1 cellular context compared by ENCODE assay signal in the genomic region with DNA sequence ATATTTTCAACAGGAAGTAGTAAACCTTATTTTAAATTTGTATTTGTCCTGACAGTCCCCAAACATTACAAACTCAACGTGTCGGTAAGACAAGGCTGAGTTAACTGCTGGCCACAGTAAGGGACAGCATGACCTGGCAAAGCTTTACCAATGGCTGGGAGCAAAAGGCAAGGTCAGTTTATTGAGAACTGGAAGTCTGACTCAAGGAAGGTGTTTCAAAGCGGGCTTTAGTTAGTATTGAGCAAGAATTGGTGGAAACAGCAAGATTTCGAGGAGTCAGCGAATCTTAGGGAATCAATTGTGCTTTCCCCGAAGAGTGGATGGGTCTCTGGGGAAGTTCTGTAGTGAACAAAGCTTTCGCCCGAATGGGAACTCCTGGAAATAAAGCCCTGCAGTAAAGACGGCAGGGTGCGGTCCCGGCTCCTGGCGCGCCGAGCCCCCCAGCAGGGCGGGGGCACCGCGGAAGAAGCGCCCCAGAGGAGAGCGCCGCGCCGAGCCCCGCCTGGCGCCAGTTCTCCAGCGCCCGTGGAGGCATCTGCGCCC.
TF ChIP-seq lines count a peak whose summit lies in the region.

No MANE protein-coding gene starts in this region.

TF ChIP-seq in K562, 482 proteins besides CTCF, POLR2A, EP300 and RAD21 (continued from another document and continues in another):
- TF ChIP-seq, protein P1, sequence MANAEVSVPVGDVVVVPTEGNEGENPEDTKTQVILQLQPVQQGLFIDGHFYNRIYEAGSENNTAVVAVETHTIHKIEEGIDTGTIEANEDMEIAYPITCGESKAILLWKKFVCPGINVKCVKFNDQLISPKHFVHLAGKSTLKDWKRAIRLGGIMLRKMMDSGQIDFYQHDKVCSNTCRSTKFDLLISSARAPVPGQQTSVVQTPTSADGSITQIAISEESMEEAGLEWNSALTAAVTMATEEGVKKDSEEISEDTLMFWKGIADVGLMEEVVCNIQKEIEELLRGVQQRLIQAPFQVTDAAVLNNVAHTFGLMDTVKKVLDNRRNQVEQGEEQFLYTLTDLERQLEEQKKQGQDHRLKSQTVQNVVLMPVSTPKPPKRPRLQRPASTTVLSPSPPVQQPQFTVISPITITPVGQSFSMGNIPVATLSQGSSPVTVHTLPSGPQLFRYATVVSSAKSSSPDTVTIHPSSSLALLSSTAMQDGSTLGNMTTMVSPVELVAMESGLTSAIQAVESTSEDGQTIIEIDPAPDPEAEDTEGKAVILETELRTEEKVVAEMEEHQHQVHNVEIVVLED (CRISPR knock-in tag; IDR thresholded peaks at IDR 0.05) = no peak
- TF ChIP-seq, protein P2, sequence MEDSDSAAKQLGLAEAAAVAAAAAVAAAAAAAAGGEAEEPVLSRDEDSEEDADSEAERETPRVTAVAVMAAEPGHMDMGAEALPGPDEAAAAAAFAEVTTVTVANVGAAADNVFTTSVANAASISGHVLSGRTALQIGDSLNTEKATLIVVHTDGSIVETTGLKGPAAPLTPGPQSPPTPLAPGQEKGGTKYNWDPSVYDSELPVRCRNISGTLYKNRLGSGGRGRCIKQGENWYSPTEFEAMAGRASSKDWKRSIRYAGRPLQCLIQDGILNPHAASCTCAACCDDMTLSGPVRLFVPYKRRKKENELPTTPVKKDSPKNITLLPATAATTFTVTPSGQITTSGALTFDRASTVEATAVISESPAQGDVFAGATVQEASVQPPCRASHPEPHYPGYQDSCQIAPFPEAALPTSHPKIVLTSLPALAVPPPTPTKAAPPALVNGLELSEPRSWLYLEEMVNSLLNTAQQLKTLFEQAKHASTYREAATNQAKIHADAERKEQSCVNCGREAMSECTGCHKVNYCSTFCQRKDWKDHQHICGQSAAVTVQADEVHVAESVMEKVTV (CRISPR knock-in tag; IDR thresholded peaks at IDR 0.05) = no peak
- peak; percentile 59 for TF ChIP-seq CHD1 (IDR thresholded peaks at IDR 0.05; ENCODE audit: low read length)
- TF ChIP-seq, protein P3, sequence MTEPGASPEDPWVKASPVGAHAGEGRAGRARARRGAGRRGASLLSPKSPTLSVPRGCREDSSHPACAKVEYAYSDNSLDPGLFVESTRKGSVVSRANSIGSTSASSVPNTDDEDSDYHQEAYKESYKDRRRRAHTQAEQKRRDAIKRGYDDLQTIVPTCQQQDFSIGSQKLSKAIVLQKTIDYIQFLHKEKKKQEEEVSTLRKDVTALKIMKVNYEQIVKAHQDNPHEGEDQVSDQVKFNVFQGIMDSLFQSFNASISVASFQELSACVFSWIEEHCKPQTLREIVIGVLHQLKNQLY (CRISPR knock-in tag; conservative IDR thresholded peaks at IDR 0.05) = no peak
- TF ChIP-seq HNRNPH1 (optimal IDR thresholded peaks at IDR 0.05; ENCODE audit: low read depth, low read length) = no peak
- TF ChIP-seq HDAC3 (IDR thresholded peaks at IDR 0.05; ENCODE audit: borderline replicate concordance, partially characterized antibody) = no peak
- no peak for TF ChIP-seq CAMTA2 (CRISPR knock-in tag; conservative IDR thresholded peaks at IDR 0.05)
- no peak for TF ChIP-seq GABPB1 (CRISPR knock-in tag; IDR thresholded peaks at IDR 0.05)
- no peak for TF ChIP-seq TEAD1 (CRISPR knock-in tag; IDR thresholded peaks at IDR 0.05)
- no peak for TF ChIP-seq SMAD2 (IDR thresholded peaks at IDR 0.05; ENCODE audit: low read depth, low read length)
- TF ChIP-seq EZH2 (IDR thresholded peaks at IDR 0.05; ENCODE audit: borderline replicate concordance, low read depth, low read length) = no peak
- TF ChIP-seq SMARCC2 (IDR thresholded peaks at IDR 0.05; ENCODE audit: low read depth) = 0 out of 2 replicates have a peak, but pooled peaks have one; percentile 15
- no peak for TF ChIP-seq BHLHE40 (IDR thresholded peaks at IDR 0.05; ENCODE audit: low read length)
- TF ChIP-seq ZNF717 (CRISPR knock-in tag; IDR thresholded peaks at IDR 0.05) = no peak
- no peak for TF ChIP-seq ZNF445 (CRISPR knock-in tag; IDR thresholded peaks at IDR 0.05; ENCODE audit: low read depth)
- no peak for TF ChIP-seq PRMT5 (CRISPR knock-in tag; IDR thresholded peaks at IDR 0.05)
- no peak for TF ChIP-seq CREM (IDR thresholded peaks at IDR 0.05; ENCODE audit: low read depth)
- no peak for TF ChIP-seq ZNF347 (CRISPR knock-in tag; IDR thresholded peaks at IDR 0.05; ENCODE audit: low read depth)
- TF ChIP-seq, protein P4, sequence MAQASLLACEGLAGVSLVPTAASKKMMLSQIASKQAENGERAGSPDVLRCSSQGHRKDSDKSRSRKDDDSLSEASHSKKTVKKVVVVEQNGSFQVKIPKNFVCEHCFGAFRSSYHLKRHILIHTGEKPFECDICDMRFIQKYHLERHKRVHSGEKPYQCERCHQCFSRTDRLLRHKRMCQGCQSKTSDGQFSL (CRISPR knock-in tag; IDR thresholded peaks at IDR 0.05) = no peak
- TF ChIP-seq, protein P4 (tag; IDR thresholded peaks at IDR 0.05) = no peak
- no peak for TF ChIP-seq ELF2 (CRISPR knock-in tag; IDR thresholded peaks at IDR 0.05)
- TF ChIP-seq, protein P5, sequence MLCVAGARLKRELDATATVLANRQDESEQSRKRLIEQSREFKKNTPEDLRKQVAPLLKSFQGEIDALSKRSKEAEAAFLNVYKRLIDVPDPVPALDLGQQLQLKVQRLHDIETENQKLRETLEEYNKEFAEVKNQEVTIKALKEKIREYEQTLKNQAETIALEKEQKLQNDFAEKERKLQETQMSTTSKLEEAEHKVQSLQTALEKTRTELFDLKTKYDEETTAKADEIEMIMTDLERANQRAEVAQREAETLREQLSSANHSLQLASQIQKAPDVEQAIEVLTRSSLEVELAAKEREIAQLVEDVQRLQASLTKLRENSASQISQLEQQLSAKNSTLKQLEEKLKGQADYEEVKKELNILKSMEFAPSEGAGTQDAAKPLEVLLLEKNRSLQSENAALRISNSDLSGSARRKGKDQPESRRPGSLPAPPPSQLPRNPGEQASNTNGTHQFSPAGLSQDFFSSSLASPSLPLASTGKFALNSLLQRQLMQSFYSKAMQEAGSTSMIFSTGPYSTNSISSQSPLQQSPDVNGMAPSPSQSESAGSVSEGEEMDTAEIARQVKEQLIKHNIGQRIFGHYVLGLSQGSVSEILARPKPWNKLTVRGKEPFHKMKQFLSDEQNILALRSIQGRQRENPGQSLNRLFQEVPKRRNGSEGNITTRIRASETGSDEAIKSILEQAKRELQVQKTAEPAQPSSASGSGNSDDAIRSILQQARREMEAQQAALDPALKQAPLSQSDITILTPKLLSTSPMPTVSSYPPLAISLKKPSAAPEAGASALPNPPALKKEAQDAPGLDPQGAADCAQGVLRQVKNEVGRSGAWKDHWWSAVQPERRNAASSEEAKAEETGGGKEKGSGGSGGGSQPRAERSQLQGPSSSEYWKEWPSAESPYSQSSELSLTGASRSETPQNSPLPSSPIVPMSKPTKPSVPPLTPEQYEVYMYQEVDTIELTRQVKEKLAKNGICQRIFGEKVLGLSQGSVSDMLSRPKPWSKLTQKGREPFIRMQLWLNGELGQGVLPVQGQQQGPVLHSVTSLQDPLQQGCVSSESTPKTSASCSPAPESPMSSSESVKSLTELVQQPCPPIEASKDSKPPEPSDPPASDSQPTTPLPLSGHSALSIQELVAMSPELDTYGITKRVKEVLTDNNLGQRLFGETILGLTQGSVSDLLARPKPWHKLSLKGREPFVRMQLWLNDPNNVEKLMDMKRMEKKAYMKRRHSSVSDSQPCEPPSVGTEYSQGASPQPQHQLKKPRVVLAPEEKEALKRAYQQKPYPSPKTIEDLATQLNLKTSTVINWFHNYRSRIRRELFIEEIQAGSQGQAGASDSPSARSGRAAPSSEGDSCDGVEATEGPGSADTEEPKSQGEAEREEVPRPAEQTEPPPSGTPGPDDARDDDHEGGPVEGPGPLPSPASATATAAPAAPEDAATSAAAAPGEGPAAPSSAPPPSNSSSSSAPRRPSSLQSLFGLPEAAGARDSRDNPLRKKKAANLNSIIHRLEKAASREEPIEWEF (CRISPR knock-in tag; IDR thresholded peaks at IDR 0.05) = no peak
- peak; percentile 94 for TF ChIP-seq ZNF316 (IDR thresholded peaks at IDR 0.05)
- no peak for TF ChIP-seq EP400 (IDR thresholded peaks at IDR 0.05)
- no peak for TF ChIP-seq HDAC2 (IDR thresholded peaks at IDR 0.05)
- no peak for TF ChIP-seq CBX5 (IDR thresholded peaks at IDR 0.05; ENCODE audit: borderline replicate concordance, low read depth)
- TF ChIP-seq, protein P6, sequence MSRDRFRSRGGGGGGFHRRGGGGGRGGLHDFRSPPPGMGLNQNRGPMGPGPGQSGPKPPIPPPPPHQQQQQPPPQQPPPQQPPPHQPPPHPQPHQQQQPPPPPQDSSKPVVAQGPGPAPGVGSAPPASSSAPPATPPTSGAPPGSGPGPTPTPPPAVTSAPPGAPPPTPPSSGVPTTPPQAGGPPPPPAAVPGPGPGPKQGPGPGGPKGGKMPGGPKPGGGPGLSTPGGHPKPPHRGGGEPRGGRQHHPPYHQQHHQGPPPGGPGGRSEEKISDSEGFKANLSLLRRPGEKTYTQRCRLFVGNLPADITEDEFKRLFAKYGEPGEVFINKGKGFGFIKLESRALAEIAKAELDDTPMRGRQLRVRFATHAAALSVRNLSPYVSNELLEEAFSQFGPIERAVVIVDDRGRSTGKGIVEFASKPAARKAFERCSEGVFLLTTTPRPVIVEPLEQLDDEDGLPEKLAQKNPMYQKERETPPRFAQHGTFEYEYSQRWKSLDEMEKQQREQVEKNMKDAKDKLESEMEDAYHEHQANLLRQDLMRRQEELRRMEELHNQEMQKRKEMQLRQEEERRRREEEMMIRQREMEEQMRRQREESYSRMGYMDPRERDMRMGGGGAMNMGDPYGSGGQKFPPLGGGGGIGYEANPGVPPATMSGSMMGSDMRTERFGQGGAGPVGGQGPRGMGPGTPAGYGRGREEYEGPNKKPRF (IDR thresholded peaks at IDR 0.05; ENCODE audit: low read depth, low read length) = no peak
- peak; percentile 66 for TF ChIP-seq MAFF (IDR thresholded peaks at IDR 0.05; ENCODE audit: low read length)
- no peak for TF ChIP-seq ZKSCAN8 (CRISPR knock-in tag; IDR thresholded peaks at IDR 0.05)
- no peak for TF ChIP-seq SOX6 (IDR thresholded peaks at IDR 0.05)
- TF ChIP-seq, protein P7, sequence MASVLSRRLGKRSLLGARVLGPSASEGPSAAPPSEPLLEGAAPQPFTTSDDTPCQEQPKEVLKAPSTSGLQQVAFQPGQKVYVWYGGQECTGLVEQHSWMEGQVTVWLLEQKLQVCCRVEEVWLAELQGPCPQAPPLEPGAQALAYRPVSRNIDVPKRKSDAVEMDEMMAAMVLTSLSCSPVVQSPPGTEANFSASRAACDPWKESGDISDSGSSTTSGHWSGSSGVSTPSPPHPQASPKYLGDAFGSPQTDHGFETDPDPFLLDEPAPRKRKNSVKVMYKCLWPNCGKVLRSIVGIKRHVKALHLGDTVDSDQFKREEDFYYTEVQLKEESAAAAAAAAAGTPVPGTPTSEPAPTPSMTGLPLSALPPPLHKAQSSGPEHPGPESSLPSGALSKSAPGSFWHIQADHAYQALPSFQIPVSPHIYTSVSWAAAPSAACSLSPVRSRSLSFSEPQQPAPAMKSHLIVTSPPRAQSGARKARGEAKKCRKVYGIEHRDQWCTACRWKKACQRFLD (CRISPR knock-in tag; IDR thresholded peaks at IDR 0.05) = no peak
- TF ChIP-seq, protein P8, sequence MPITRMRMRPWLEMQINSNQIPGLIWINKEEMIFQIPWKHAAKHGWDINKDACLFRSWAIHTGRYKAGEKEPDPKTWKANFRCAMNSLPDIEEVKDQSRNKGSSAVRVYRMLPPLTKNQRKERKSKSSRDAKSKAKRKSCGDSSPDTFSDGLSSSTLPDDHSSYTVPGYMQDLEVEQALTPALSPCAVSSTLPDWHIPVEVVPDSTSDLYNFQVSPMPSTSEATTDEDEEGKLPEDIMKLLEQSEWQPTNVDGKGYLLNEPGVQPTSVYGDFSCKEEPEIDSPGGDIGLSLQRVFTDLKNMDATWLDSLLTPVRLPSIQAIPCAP (CRISPR knock-in tag; IDR thresholded peaks at IDR 0.05; ENCODE audit: borderline replicate concordance) = no peak
- TF ChIP-seq, protein P9, sequence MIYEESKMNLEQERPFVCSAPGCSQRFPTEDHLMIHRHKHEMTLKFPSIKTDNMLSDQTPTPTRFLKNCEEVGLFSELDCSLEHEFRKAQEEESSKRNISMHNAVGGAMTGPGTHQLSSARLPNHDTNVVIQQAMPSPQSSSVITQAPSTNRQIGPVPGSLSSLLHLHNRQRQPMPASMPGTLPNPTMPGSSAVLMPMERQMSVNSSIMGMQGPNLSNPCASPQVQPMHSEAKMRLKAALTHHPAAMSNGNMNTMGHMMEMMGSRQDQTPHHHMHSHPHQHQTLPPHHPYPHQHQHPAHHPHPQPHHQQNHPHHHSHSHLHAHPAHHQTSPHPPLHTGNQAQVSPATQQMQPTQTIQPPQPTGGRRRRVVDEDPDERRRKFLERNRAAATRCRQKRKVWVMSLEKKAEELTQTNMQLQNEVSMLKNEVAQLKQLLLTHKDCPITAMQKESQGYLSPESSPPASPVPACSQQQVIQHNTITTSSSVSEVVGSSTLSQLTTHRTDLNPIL (CRISPR knock-in tag; IDR thresholded peaks at IDR 0.05) = no peak
- no peak for TF ChIP-seq ZNF586 (CRISPR knock-in tag; conservative IDR thresholded peaks at IDR 0.05)
- TF ChIP-seq, protein P10, sequence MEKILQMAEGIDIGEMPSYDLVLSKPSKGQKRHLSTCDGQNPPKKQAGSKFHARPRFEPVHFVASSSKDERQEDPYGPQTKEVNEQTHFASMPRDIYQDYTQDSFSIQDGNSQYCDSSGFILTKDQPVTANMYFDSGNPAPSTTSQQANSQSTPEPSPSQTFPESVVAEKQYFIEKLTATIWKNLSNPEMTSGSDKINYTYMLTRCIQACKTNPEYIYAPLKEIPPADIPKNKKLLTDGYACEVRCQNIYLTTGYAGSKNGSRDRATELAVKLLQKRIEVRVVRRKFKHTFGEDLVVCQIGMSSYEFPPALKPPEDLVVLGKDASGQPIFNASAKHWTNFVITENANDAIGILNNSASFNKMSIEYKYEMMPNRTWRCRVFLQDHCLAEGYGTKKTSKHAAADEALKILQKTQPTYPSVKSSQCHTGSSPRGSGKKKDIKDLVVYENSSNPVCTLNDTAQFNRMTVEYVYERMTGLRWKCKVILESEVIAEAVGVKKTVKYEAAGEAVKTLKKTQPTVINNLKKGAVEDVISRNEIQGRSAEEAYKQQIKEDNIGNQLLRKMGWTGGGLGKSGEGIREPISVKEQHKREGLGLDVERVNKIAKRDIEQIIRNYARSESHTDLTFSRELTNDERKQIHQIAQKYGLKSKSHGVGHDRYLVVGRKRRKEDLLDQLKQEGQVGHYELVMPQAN (IDR thresholded peaks at IDR 0.05; ENCODE audit: borderline replicate concordance) = no peak
- TF ChIP-seq ZBTB7A (IDR thresholded peaks at IDR 0.05; ENCODE audit: borderline replicate concordance, control insufficient read depth, low read depth, low read length) = peak; percentile 67; the same call in 1 of the 2 replicates
- TF ChIP-seq ZBTB1 (CRISPR knock-in tag; IDR thresholded peaks at IDR 0.05; ENCODE audit: borderline replicate concordance, low read depth) = no peak
- TF ChIP-seq ZNF583 (CRISPR knock-in tag; IDR thresholded peaks at IDR 0.05) = no peak
- 0 out of 2 replicates have a peak, but pooled peaks have one; percentile 71 for TF ChIP-seq NR4A1 (CRISPR knock-in tag; IDR thresholded peaks at IDR 0.05)
- no peak for TF ChIP-seq NR4A1 (tag; IDR thresholded peaks at IDR 0.05)
- TF ChIP-seq FOXM1 (IDR thresholded peaks at IDR 0.05; ENCODE audit: low read depth) = no peak
- TF ChIP-seq FOXM1 (CRISPR knock-in tag; IDR thresholded peaks at IDR 0.05; ENCODE audit: low read depth) = no peak
- no peak for TF ChIP-seq MCM5 (IDR thresholded peaks at IDR 0.05; ENCODE audit: low read depth)
- TF ChIP-seq RBM15 (IDR thresholded peaks at IDR 0.05; ENCODE audit: insufficient read depth, low read length) = no peak
